Comparison of ENCODE assay signal across 10 cellular contexts in the genomic region with DNA sequence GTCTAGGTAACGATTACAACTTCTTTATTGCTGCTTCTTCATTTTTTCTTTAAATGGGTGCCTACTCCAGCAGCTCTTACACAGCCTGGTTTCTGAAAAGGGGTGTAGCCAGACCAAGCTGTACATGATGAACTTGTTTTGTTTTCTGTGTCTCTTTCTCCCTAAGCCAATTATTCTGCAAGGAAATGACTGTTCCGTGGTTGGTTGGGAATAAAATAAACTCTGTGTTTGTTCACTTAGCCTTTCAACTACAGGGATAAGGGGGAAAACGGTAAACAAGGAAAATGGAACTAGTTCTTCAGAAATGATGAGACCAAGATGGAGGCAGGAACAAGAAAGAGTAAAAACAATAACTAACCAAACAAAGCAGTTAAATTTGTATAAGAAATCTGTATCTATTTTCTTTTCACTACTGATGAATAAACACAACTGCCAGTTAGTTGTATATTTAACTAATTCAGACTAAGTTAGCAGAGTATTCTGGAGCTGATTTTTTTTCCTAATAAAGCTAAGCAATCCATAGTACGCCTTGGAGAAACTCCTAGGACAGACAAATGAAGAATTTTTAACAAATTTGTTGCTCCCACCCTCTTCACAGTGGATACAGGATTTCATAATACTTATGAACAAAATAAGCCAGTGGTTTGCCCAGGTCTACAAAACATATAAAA. TPM values are rescaled to one million over a fixed set of nuclear protein-coding genes. Genes with fewer than 3 reads are reported as not detected.
DNase-seq lines count a peak whose midpoint lies in the region; ATAC-seq, FAIRE-seq and TF ChIP-seq lines count a peak whose summit lies in the region.
"Had no signal": no experiment of that assay in that cellular context is flagged by ENCODE, and none has a peak within 500 bp of the region (broad histone marks: within the 10 kb centered on the region; RNA-seq: fewer than 3 reads in every experiment).

A gene with protein sequence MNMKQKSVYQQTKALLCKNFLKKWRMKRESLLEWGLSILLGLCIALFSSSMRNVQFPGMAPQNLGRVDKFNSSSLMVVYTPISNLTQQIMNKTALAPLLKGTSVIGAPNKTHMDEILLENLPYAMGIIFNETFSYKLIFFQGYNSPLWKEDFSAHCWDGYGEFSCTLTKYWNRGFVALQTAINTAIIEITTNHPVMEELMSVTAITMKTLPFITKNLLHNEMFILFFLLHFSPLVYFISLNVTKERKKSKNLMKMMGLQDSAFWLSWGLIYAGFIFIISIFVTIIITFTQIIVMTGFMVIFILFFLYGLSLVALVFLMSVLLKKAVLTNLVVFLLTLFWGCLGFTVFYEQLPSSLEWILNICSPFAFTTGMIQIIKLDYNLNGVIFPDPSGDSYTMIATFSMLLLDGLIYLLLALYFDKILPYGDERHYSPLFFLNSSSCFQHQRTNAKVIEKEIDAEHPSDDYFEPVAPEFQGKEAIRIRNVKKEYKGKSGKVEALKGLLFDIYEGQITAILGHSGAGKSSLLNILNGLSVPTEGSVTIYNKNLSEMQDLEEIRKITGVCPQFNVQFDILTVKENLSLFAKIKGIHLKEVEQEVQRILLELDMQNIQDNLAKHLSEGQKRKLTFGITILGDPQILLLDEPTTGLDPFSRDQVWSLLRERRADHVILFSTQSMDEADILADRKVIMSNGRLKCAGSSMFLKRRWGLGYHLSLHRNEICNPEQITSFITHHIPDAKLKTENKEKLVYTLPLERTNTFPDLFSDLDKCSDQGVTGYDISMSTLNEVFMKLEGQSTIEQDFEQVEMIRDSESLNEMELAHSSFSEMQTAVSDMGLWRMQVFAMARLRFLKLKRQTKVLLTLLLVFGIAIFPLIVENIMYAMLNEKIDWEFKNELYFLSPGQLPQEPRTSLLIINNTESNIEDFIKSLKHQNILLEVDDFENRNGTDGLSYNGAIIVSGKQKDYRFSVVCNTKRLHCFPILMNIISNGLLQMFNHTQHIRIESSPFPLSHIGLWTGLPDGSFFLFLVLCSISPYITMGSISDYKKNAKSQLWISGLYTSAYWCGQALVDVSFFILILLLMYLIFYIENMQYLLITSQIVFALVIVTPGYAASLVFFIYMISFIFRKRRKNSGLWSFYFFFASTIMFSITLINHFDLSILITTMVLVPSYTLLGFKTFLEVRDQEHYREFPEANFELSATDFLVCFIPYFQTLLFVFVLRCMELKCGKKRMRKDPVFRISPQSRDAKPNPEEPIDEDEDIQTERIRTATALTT (N-terminal part only) (minus strand): TSS at position 94 of the 671 bp plus-strand sequence. CDS start 1,192 bp downstream, outside the sequence.

- H3K27ac ChIP-seq in OCI-LY7 (ENCODE audit: low read depth, low read length, poor library complexity, severe bottlenecking) (no peak within 1 kb of the TSS), endothelial cell of umbilical vein (ENCODE audit: insufficient read depth, low read depth, low read length) (peak within 1 kb of the TSS; percentile 50), tibial artery (peak within 1 kb of the TSS in 1 of 2 donors; percentile 5)

- peak within 1 kb of the TSS; percentile 61 for H3K9ac ChIP-seq in endothelial cell of umbilical vein (replicated peaks; ENCODE audit: extremely low read depth, insufficient read depth, low read length)

- DNase-seq in OCI-LY7 (ENCODE audit: low spot score) (no peak), endothelial cell of umbilical vein (ENCODE audit: low read depth, low spot score) (peak; percentile 91), midbrain (lab: John Stamatoyannopoulos, UW) (peak; percentile 37), tibial artery (peak in 1 of 2 donors; percentile 39), SKM-1 (lab: John Stamatoyannopoulos, UW; ENCODE audit: unreplicated experiment) (no peak), RPMI8226 (no peak)
- DNase-seq: NCI-H2029 had no signal

- POLR2A ChIA-PET in OCI-LY7 (lab: Charles Lee): interaction anchor here (1.2 to 1.7 kb wide), 3 partner anchors 13 to 63 kb away, joined by 4 to 5 read pairs (median 4); no protein-coding TSS in a partner anchor
- POLR2A ChIA-PET in endothelial cell of umbilical vein (lab: Charles Lee): no interaction called here

- dilution Hi-C loops in endothelial cell of umbilical vein (cut with MboI; ENCODE audit: extremely low pct_ligation_motif_present, low sequenced_read_pairs): no loop called here

- intact Hi-C loops in OCI-LY7 (cut with micrococcal nuclease; ENCODE audit: unreplicated experiment): no loop called here
- intact Hi-C loops in endothelial cell of umbilical vein (cut with micrococcal nuclease): no loop called here
- intact Hi-C loops in tibial artery (cut with DNase I; ENCODE audit: low total_unique reads): no loop called here

- H3K4me1 ChIP-seq in OCI-LY7 (ENCODE audit: insufficient read depth, low read length, poor library complexity, severe bottlenecking) (no peaks in the 10 kb centered on the region), endothelial cell of umbilical vein (ENCODE audit: control insufficient read depth, extremely low read depth, insufficient read depth, low read length) (peaks cover 18% of the 10 kb centered on the region), tibial artery (no peaks in the 10 kb centered on the region)

- H3K4me3 ChIP-seq in OCI-LY7 (ENCODE audit: low read depth, low read length, poor library complexity, severe bottlenecking) (no peak within 1 kb of the TSS), endothelial cell of umbilical vein (replicated peaks in 1 of 3; ENCODE audit: insufficient read depth in 1 of 3, low read depth in 1 of 3, low read length in 3 of 3) (peak within 1 kb of the TSS; percentile 2 to 54 (median 24)), tibial artery (peak within 1 kb of the TSS; percentile 10 to 36)

- H3K4me2 ChIP-seq in OCI-LY7 (ENCODE audit: low read length) (no peak within 1 kb of the TSS), endothelial cell of umbilical vein (ENCODE audit: insufficient read depth, low read length) (peak within 1 kb of the TSS; percentile 40)

- H3K27me3 ChIP-seq in endothelial cell of umbilical vein (ENCODE audit: control insufficient read depth in 2 of 2, insufficient read depth in 2 of 2, low read length in 2 of 2): no peaks in the 10 kb centered on the region
- H3K27me3 ChIP-seq in tibial artery: no peaks in the 10 kb centered on the region

- 0 out of 2 replicates have a peak, but pooled peaks cover 3% of the 10 kb centered on the region for H3K9me3 ChIP-seq in OCI-LY7 (ENCODE audit: low read length)
- no peaks in the 10 kb centered on the region for H3K9me3 ChIP-seq in endothelial cell of umbilical vein (replicated peaks; ENCODE audit: control insufficient read depth, insufficient read depth, low read length)
- no peaks in the 10 kb centered on the region for H3K9me3 ChIP-seq in tibial artery

- no peaks in the 10 kb centered on the region for H4K20me1 ChIP-seq in OCI-LY7 (ENCODE audit: insufficient read depth, low read length)
- H4K20me1 ChIP-seq in endothelial cell of umbilical vein (replicated peaks; ENCODE audit: control insufficient read depth, extremely low read depth, insufficient read depth, low read length): no peaks in the 10 kb centered on the region

- FAIRE-seq in endothelial cell of umbilical vein (lab: Jason Lieb, UNC): peak; percentile 82

- H2AFZ ChIP-seq in OCI-LY7 (ENCODE audit: low read length) (peak within 1 kb of the TSS; percentile 38), endothelial cell of umbilical vein (ENCODE audit: low read depth, low read length) (peak within 1 kb of the TSS; percentile 87)

- no TSS peak for BruUV-seq in OCI-LY7 (replicated peaks; lab: Mats Ljungman, UMichigan)
- no TSS peak for BruUV-seq in endothelial cell of umbilical vein (replicated peaks; lab: Mats Ljungman, UMichigan)

- H3K79me2 ChIP-seq in OCI-LY7 (ENCODE audit: insufficient read depth, low read depth, low read length) (no peaks in the 10 kb centered on the region), endothelial cell of umbilical vein (ENCODE audit: control insufficient read depth, insufficient read depth, low read length) (no peaks in the 10 kb centered on the region)

- no peaks in the 10 kb centered on the region for H3K9me2 ChIP-seq in OCI-LY7 (ENCODE audit: insufficient read depth, low read length)

- TF ChIP-seq POLR2A in endothelial cell of umbilical vein (IDR thresholded peaks at IDR 0.05; ENCODE audit: low read depth, low read length): no peak

- no peak for TF ChIP-seq CTCF in OCI-LY7 (conservative IDR thresholded peaks at IDR 0.05; ENCODE audit: low read length)
- TF ChIP-seq CTCF in endothelial cell of umbilical vein (IDR thresholded peaks at IDR 0.05; ENCODE audit: extremely low read depth in 1 of 2, insufficient read depth in 1 of 2, low read depth in 1 of 2, low read length in 2 of 2): no peak
- TF ChIP-seq CTCF in tibial artery (IDR thresholded peaks at IDR 0.05): no peak

- CTCF ChIA-PET in OCI-LY7 (lab: Charles Lee; ENCODE audit: unreplicated experiment) (no interaction called here), endothelial cell of umbilical vein (lab: Charles Lee) (interaction anchor here (1.2 to 3.4 kb wide), 3 partner anchors 8 to 370 kb away, joined by 3 to 10 read pairs (median 5); no protein-coding TSS in a partner anchor)

- ATAC-seq in GM18511 (IDR thresholded peaks at IDR 0.05; ENCODE audit: unreplicated experiment) (no peak), HG02763 (IDR thresholded peaks at IDR 0.05; ENCODE audit: unreplicated experiment) (no peak)
- ATAC-seq: WTC11 had no signal

- H3K36me3 ChIP-seq in OCI-LY7 (ENCODE audit: insufficient read depth, low read length) (no peaks in the 10 kb centered on the region), endothelial cell of umbilical vein (ENCODE audit: control insufficient read depth in 2 of 2, extremely low read depth in 1 of 2, insufficient read depth in 2 of 2, low read length in 2 of 2) (no peaks in the 10 kb centered on the region), tibial artery (peaks cover 0 to 11% (median 7%) of the 10 kb centered on the region in 3 donors)

- no peaks in the 10 kb centered on the region for H3K9me1 ChIP-seq in endothelial cell of umbilical vein (replicated peaks; ENCODE audit: control insufficient read depth, extremely low read depth, insufficient read depth, low read length)

TF ChIP-seq in endothelial cell of umbilical vein, 7 proteins besides CTCF, POLR2A, EP300 and RAD21 (continues in another document):
- TF ChIP-seq JUN (IDR thresholded peaks at IDR 0.05; ENCODE audit: borderline replicate concordance, insufficient read depth, insufficient read length, low read depth) (no peak), MYC (IDR thresholded peaks at IDR 0.05; ENCODE audit: low read depth, low read length) (no peak)

RNA-seq across cellular contexts. Expression of the gene that starts here (rescaled TPM):
- 23.1 and 26.5 TPM in 2 replicates for total RNA-seq in OCI-LY7 (2014; rRNA removed; shearing (Covaris generic))
- total RNA-seq in OCI-LY7 (2022) (5.2 and 7.3 TPM in 2 replicates), endothelial cell of umbilical vein (16.8 and 30.5 TPM in 2 replicates)
- 8.2 and 11.3 TPM in 2 replicates for polyA plus RNA-seq in endothelial cell of umbilical vein
- 7.5 and 8.1 TPM in 2 replicates for polyA plus RNA-seq in endothelial cell of umbilical vein (2011; cell fraction: cytosol; rRNA removed)
- polyA plus RNA-seq in endothelial cell of umbilical vein (2011; cell fraction: nucleus; rRNA removed): 65.3 and 81.8 TPM in 2 replicates
- polyA plus RNA-seq in endothelial cell of umbilical vein (2012): 20.8 and 44.5 TPM in 2 replicates
- 38.9 and 40.4 TPM in 2 replicates for polyA minus RNA-seq in endothelial cell of umbilical vein
- not detected for polyA minus RNA-seq in endothelial cell of umbilical vein (2011; cell fraction: cytosol; rRNA and poly(A)+ RNA removed)
- polyA minus RNA-seq in endothelial cell of umbilical vein (2011; cell fraction: nucleus; rRNA and poly(A)+ RNA removed): 98.4 and 115 TPM in 2 replicates
- total RNA-seq: WTC11 had no signal

Comparison
In these comparisons a context has a peak if more than half of its experiments do, and no peak if none do; other contexts are left out.
1. DNase-seq: peak in endothelial cell of umbilical vein (single experiment) and midbrain (single experiment); none in OCI-LY7 (single experiment), SKM-1 (single experiment) and RPMI8226 (single experiment).